ENCODE assay signal across 8 cellular contexts in the genomic region with DNA sequence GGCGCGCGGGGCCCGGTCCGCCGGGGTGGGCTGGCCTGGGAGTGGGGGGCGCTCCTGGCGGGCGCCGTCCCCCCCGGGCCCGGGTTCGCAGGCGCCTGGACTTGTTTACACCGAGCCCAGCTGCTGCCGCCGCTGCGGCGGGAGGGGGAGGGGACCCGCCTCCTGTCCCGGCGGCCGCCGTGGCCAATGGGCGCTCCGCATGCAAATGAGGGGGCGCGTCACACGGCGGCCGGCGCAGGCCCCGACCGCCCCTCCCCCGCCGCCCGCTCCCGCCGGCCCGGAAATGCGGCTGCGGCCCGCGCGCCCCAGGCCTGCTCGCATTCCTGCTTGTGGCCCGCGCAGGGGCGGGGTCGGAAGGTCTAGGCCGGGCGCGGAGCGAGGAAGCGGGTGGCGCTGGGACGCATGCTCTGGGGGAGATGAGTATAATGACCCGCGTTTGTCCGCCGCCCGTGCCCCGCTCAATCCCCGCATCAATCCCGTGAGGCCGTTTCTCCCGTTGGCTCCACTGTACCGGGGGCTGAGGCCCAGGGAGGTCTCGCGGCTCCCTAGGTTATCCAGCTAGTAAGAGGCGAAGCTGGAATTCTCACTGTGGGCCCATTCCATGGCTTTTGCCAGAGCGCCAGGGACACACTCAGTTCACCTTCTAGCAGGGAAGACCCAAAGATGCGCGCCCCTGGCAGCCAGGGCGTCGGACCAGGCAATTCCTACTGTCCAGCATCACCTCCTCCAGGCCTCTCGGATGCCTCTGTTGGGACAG. TPM values are rescaled to one million over a fixed set of nuclear protein-coding genes. Genes with fewer than 3 reads are reported as not detected.
DNase-seq lines count a peak whose midpoint lies in the region; ATAC-seq and TF ChIP-seq lines count a peak whose summit lies in the region.

A gene with protein sequence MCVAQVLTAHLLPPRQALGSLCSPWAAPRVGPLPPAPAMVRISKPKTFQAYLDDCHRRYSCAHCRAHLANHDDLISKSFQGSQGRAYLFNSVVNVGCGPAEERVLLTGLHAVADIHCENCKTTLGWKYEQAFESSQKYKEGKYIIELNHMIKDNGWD (minus strand): TSS at position 109 of the 757 bp plus-strand sequence. CDS start 731 bp downstream, outside the sequence.

- peaks cover 0 to 9% of the 10 kb centered on the region in 2 donors for H3K36me3 ChIP-seq in lung (ENCODE audit: control insufficient read depth in 2 of 2, insufficient read depth in 2 of 2, low read length in 2 of 2)

- H3K4me1 ChIP-seq in lung (ENCODE audit: control insufficient read depth in 2 of 2, insufficient read depth in 2 of 2, low read length in 2 of 2): peaks cover 4 to 11% of the 10 kb centered on the region in 2 donors

- ATAC-seq in GM18498 (IDR thresholded peaks at IDR 0.05; ENCODE audit: unreplicated experiment): peak; percentile 65
- peak; percentile 36 for ATAC-seq in HG03135 (IDR thresholded peaks at IDR 0.05; ENCODE audit: unreplicated experiment)
- peak; percentile 59 for ATAC-seq in lung (ENCODE audit: insufficient read depth, low FRiP score)
- ATAC-seq in HG03025 (IDR thresholded peaks at IDR 0.05; ENCODE audit: low FRiP score, unreplicated experiment): no peak

- peak within 1 kb of the TSS; percentile 81 for H3K4me3 ChIP-seq in lung

- H3K27ac ChIP-seq in lung (ENCODE audit: low read depth in 1 of 2, low read length in 1 of 2): peak within 1 kb of the TSS; percentile 86 to 96

- no peak for TF ChIP-seq CTCF in lung (IDR thresholded peaks at IDR 0.05; ENCODE audit: control extremely low read depth, extremely low read depth)

- WGBS in lung, 2 donors: 10 to 13% methylated on average over 53 to 77 of the region's 77 CpGs

- peaks cover 0 to 7% of the 10 kb centered on the region in 2 donors for H3K9me3 ChIP-seq in lung (ENCODE audit: control insufficient read depth in 2 of 2, insufficient read depth in 1 of 2, low read length in 1 of 2)

- DNase-seq in NCI-H774 (lab: John Stamatoyannopoulos, UW) (peak; percentile 86), lung (ENCODE audit: low spot score) (peak; percentile 90)
- peak; percentile 61 to 82 (median 70) for DNase-seq in activated CD8-positive, alpha-beta memory T cell treated with anti-CD3 and anti-CD28 coated beads for 48 hours (ENCODE audit: low read depth in 2 of 3, low spot score in 2 of 3)
- DNase-seq in effector CD8-positive, alpha-beta T cell (lab: John Stamatoyannopoulos, UW): peak; percentile 77
- DNase-seq in stimulated activated CD4-positive, alpha-beta T cell treated with anti-CD3 and anti-CD28 coated beads, TNF-alpha, amount 100 ng/mL, for 1 hour (ENCODE audit: low read depth in 3 of 3, low spot score in 1 of 3): peak; percentile 79 to 80 (median 79)

- H3K27me3 ChIP-seq in lung (ENCODE audit: control insufficient read depth, insufficient read depth): no peaks in the 10 kb centered on the region

RNA-seq across cellular contexts. Expression of the gene that starts here (rescaled TPM):
- total RNA-seq in lung: 10 to 100 TPM; 56.2 to 69.0 TPM
- 100 to 1,000 TPM; 118 to 208 TPM for polyA plus RNA-seq in lung
